In the genomic region with DNA sequence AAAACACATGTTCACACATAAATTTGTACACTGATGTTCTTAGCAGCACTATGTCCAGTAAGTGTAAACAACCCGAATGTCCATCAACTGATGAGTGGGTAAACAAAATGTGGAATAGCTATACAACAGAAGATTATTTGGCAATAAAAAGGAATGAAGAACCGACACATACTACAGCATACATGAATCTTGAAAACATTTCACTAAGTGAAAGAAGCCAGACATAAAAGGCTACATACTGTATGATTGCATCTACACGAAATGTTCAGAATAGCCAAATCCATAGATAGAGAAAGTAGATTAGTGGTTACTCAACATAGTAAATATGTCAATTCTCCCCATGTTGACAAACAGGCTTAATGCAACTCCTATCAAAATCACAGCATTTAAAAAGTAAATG, we compare ENCODE assay signal across 29 cellular contexts. TPM values are rescaled to one million over a fixed set of nuclear protein-coding genes. Genes with fewer than 3 reads are reported as not detected.
"Had no signal": no experiment of that assay in that cellular context is flagged by ENCODE, and none has a peak within 500 bp of the region (broad histone marks: within the 10 kb centered on the region; RNA-seq: fewer than 3 reads in every experiment).

No MANE protein-coding gene starts in this region.

- DNase-seq: colonic mucosa; effector CD8-positive, alpha-beta T cell; endodermal cell; foreskin keratinocyte; heart left ventricle; kidney; mucosa of descending colon; naive B cell; nephron progenitor cell; nucleus accumbens; stimulated activated CD4-positive, alpha-beta T cell treated with anti-CD3 and anti-CD28 coated beads, Interleukin-12 subunit alpha, Interleukin-12 subunit beta, amount 100 ng/mL, for 4 hours; stimulated activated CD4-positive, alpha-beta T cell treated with anti-CD3 and anti-CD28 coated beads, Interleukin-1b, Interleukin-23, amount 100 ng/mL, for 48 hours; stimulated activated CD4-positive, alpha-beta T cell treated with anti-CD3 and anti-CD28 coated beads, Interleukin-4, amount 100 ng/mL, for 1 hour; stimulated activated CD8-positive, alpha-beta memory T cell treated with anti-CD3 and anti-CD28 coated beads, Interleukin-4, amount 100 ng/mL, for 48 hours; stimulated activated naive CD4-positive, alpha-beta T cell; stimulated activated naive CD8-positive, alpha-beta T cell treated with anti-CD3 and anti-CD28 coated beads, Interleukin-15, amount 100 ng/mL, for 72 hours; thyroid gland had no signal

- H3K36me3 ChIP-seq: colonic mucosa, prostate gland, right atrium auricular region, suprapubic skin, thyroid gland had no signal

- H3K4me1 ChIP-seq: colonic mucosa, gastroesophageal sphincter, heart left ventricle, prostate gland, right atrium auricular region, suprapubic skin, thyroid gland had no signal

- H3K4me1 Mint-ChIP-seq: memory B cell, naive B cell had no signal

- H3K27ac Mint-ChIP-seq: dendritic cell treated with granulocyte-macrophage colony-stimulating factor and Interleukin-4, amounts not matched to agents 40 ng/mL and 50 ng/mL, for 4 days; endodermal cell; memory B cell; mesothelial cell of epicardium; naive B cell; nephron progenitor cell; stimulated activated naive CD8-positive, alpha-beta T cell treated with anti-CD3 and anti-CD28 coated beads, Interleukin-15, amount 100 ng/mL, for 72 hours; type B pancreatic cell had no signal

- H3K9me3 Mint-ChIP-seq: dendritic cell treated with granulocyte-macrophage colony-stimulating factor and Interleukin-4, amounts not matched to agents 40 ng/mL and 50 ng/mL, for 4 days; endodermal cell; memory B cell; mesothelial cell of epicardium; naive B cell; nephron progenitor cell; stimulated activated naive CD8-positive, alpha-beta T cell treated with anti-CD3 and anti-CD28 coated beads, Interleukin-15, amount 100 ng/mL, for 72 hours; type B pancreatic cell had no signal

- H3K9me3 ChIP-seq: colonic mucosa, gastroesophageal sphincter, heart left ventricle, mucosa of descending colon, prostate gland, right atrium auricular region, suprapubic skin, thyroid gland had no signal

- H3K4me3 ChIP-seq: colonic mucosa, gastroesophageal sphincter, heart left ventricle, hepatocyte, lung, mucosa of descending colon, prostate gland, right atrium auricular region, smooth muscle cell, suprapubic skin, thyroid gland had no signal

- H3K27me3 Mint-ChIP-seq: dendritic cell treated with granulocyte-macrophage colony-stimulating factor and Interleukin-4, amounts not matched to agents 40 ng/mL and 50 ng/mL, for 4 days; memory B cell; naive B cell; stimulated activated naive CD8-positive, alpha-beta T cell treated with anti-CD3 and anti-CD28 coated beads, Interleukin-15, amount 100 ng/mL, for 72 hours; type B pancreatic cell had no signal

- H3K4me3 Mint-ChIP-seq: dendritic cell treated with granulocyte-macrophage colony-stimulating factor and Interleukin-4, amounts not matched to agents 40 ng/mL and 50 ng/mL, for 4 days; endodermal cell; memory B cell; mesothelial cell of epicardium; naive B cell; nephron progenitor cell; stimulated activated naive CD8-positive, alpha-beta T cell treated with anti-CD3 and anti-CD28 coated beads, Interleukin-15, amount 100 ng/mL, for 72 hours; type B pancreatic cell had no signal

- H3K27ac ChIP-seq: colonic mucosa, epithelial cell of prostate, foreskin keratinocyte, gastroesophageal sphincter, heart left ventricle, hepatocyte, prostate gland, right atrium auricular region, suprapubic skin, thyroid gland had no signal

- FAIRE-seq: kidney had no signal

RNA-seq across cellular contexts. Expression of a gene that starts 43.3 kb away (rescaled TPM):
- polyA plus RNA-seq: foreskin keratinocyte had no signal
